7 cellular contexts compared by ENCODE assay signal in the genomic region with DNA sequence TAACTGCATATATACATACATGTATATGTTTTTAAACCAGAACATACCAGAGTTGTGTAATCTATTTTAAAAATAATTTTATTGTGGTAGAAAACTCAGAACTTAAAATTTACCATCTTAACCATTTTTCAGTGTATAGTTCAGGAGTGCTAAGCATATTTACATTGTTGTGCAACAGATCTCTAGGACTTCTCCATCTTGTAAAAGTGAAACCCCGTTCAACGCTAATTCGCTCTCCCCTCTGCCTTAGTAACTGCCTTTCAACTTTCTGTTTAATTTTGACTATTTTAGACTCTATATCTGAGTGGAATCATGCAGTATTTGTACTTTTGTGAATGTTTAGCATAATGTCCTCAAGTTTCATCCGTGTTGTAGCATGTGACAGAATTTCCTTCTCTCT. TPM values are rescaled to one million over a fixed set of nuclear protein-coding genes. Genes with fewer than 3 reads are reported as not detected.
DNase-seq lines count a peak whose midpoint lies in the region; ATAC-seq lines count a peak whose summit lies in the region.

No MANE protein-coding gene starts in this region.

- in situ Hi-C loops in HAP-1 (cut with MboI; ENCODE audit: low sequenced_read_pairs), result no loop called here

- H3K9me3 ChIP-seq in skeletal muscle satellite cell (replicated peaks; ENCODE audit: low read length) (no peaks in the 10 kb centered on the region), HAP-1 (no peaks in the 10 kb centered on the region)

- peak overlapping the region; percentile 83 for H3K9ac ChIP-seq in skeletal muscle satellite cell (ENCODE audit: low read depth, low read length)

- H3K4me3 ChIP-seq in skeletal muscle satellite cell (ENCODE audit: low read length) (no peak overlapping the region), HAP-1 (no peak overlapping the region)

- H3K4me3 Mint-ChIP-seq in activated naive CD8-positive, alpha-beta T cell, result peak overlapping the region; percentile 69

- peaks cover 14% of the 10 kb centered on the region for H3K4me1 Mint-ChIP-seq in activated naive CD8-positive, alpha-beta T cell (ENCODE audit: low read depth)

- H3K4me2 ChIP-seq in skeletal muscle satellite cell (ENCODE audit: low read length), result peak overlapping the region; percentile 90

- H3K4me1 ChIP-seq in skeletal muscle satellite cell (ENCODE audit: control insufficient read depth, insufficient read depth, low read length) (peaks cover 38% of the 10 kb centered on the region), HAP-1 (peaks cover 35% of the 10 kb centered on the region)

- H3K27me3 ChIP-seq in skeletal muscle satellite cell (ENCODE audit: control insufficient read depth, insufficient read depth, low read length) (no peaks in the 10 kb centered on the region), HAP-1 (ENCODE audit: low read depth) (no peaks in the 10 kb centered on the region)

- no peak overlapping the region for H3K27ac Mint-ChIP-seq in activated naive CD8-positive, alpha-beta T cell

- ATAC-seq in GM19438 (IDR thresholded peaks at IDR 0.05; ENCODE audit: low read depth, unreplicated experiment) (peak; percentile 61), HG03103 (IDR thresholded peaks at IDR 0.05; ENCODE audit: low read depth, unreplicated experiment) (peak; percentile 61), esophagus mucosa (no peak)

- H3K36me3 Mint-ChIP-seq in activated naive CD8-positive, alpha-beta T cell, result no peaks in the 10 kb centered on the region

- no peak for DNase-seq in NCI-H82 treated with DMSO at 0.1 percent for 48 hours (lab: John Stamatoyannopoulos, UW; ENCODE audit: unreplicated experiment)
- DNase-seq in HAP-1 (ENCODE audit: low spot score in 2 of 2), result no peak

- H3K36me3 ChIP-seq in skeletal muscle satellite cell (ENCODE audit: insufficient read depth, low read length) (no peaks in the 10 kb centered on the region), HAP-1 (replicated peaks) (no peaks in the 10 kb centered on the region)

- no peaks in the 10 kb centered on the region for H3K9me3 Mint-ChIP-seq in activated naive CD8-positive, alpha-beta T cell (ENCODE audit: low read depth)

- H3K27me3 Mint-ChIP-seq in activated naive CD8-positive, alpha-beta T cell, result peaks cover 12% of the 10 kb centered on the region

RNA-seq across cellular contexts. Expression of gene SSR3, which starts 51.8 kb away (rescaled TPM):
- 468 and 552 TPM in 2 replicates for total RNA-seq in skeletal muscle satellite cell (2012; rRNA removed)
- 75.9 TPM for total RNA-seq in esophagus mucosa
